12 cellular contexts compared by ENCODE assay signal in the genomic region with DNA sequence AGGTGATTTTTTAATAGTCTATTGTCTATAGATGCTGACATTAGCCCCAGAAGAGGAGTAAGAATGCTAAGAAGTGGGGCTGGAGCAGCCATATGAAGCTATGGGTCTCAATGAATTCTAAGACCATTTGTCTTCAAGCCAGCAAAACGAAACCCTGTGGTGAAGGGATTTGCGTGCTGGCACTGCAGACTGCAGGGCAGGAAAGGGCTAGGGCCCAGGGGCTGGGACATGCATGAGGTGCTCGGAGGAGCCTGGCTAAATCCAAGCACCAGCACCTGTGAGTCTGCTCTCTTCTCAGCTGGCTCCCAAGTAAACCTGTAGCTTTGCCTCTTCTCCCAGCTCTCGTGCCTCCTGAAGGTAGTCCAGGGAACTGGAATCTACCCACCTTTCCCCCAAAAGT. TPM values are rescaled to one million over a fixed set of nuclear protein-coding genes. Genes with fewer than 3 reads are reported as not detected.
DNase-seq lines count a peak whose midpoint lies in the region; ATAC-seq and TF ChIP-seq lines count a peak whose summit lies in the region.
"Had no signal": no experiment of that assay in that cellular context is flagged by ENCODE, and none has a peak within 500 bp of the region (broad histone marks: within the 10 kb centered on the region; RNA-seq: fewer than 3 reads in every experiment).

No MANE protein-coding gene starts in this region.

- CTCF ChIA-PET in CD4-positive, alpha-beta T cell (lab: Charles Lee): interaction anchor here (1.0 to 1.4 kb wide), 2 partner anchors 53 to 67 kb away, joined by 3 to 5 read pairs; no protein-coding TSS in a partner anchor
- CTCF ChIA-PET in HCT116 (lab: Charles Lee): no interaction called here

- TF ChIP-seq POLR2A in HCT116 (IDR thresholded peaks at IDR 0.05; ENCODE audit: borderline replicate concordance, extremely low read depth, insufficient read depth, insufficient read length): no peak

- no peaks in the 10 kb centered on the region for H3K9me2 ChIP-seq in HCT116 (ENCODE audit: insufficient read depth)

- intact Hi-C loops in CD4-positive, alpha-beta T cell (cut with DNase I, micrococcal nuclease): loop anchor here in 1 of 2 experiments (2.0 to 10.0 kb wide), 3 partner anchors 68 to 1015 kb away; a partner anchor contains a TSS
- intact Hi-C loops in HCT116 (cut with micrococcal nuclease) (no loop called here), ascending aorta (cut with DNase I) (loop anchor here (5.0 kb wide), 1 partner anchor 40 kb away; a partner anchor contains a TSS), natural killer cell (cut with micrococcal nuclease) (loop anchor here (5.0 kb wide), 1 partner anchor 40 kb away; a partner anchor contains a TSS)

- H3K9me3 Mint-ChIP-seq in CD4-positive, alpha-beta T cell: no peaks in the 10 kb centered on the region
- no peaks in the 10 kb centered on the region for H3K9me3 Mint-ChIP-seq in natural killer cell
- H3K9me3 Mint-ChIP-seq: CD8-positive, alpha-beta T cell had no signal

- H3K4me1 Mint-ChIP-seq in CD4-positive, alpha-beta T cell (ENCODE audit: low read depth): peaks cover 35% of the 10 kb centered on the region
- peaks cover 21 to 22% of the 10 kb centered on the region in 2 donors for H3K4me1 Mint-ChIP-seq in natural killer cell

- H3K27ac ChIP-seq in CD4-positive, alpha-beta T cell (ENCODE audit: low read depth, low read length): peak overlapping the region; percentile 25
- H3K27ac ChIP-seq in HCT116 (ENCODE audit: low read depth, low read length): no peak overlapping the region
- H3K27ac ChIP-seq in ascending aorta: peak overlapping the region; percentile 72 to 78
- H3K27ac ChIP-seq: brain microvascular endothelial cell had no signal

- no peaks in the 10 kb centered on the region for H3K27me3 Mint-ChIP-seq in CD4-positive, alpha-beta T cell
- no peaks in the 10 kb centered on the region for H3K27me3 Mint-ChIP-seq in natural killer cell (ENCODE audit: low read depth in 2 of 2)

- DNase-seq in CD4-positive, alpha-beta T cell: no peak
- DNase-seq in HCT116 (ENCODE audit: low read depth, low spot score): no peak
- no peak for DNase-seq in ascending aorta (ENCODE audit: low spot score in 2 of 2)
- DNase-seq in natural killer cell: no peak
- DNase-seq in SW 1271 (lab: John Stamatoyannopoulos, UW): no peak
- DNase-seq in cortex of kidney (lab: John Stamatoyannopoulos, UW): no peak
- DNase-seq: brain microvascular endothelial cell; CD8-positive, alpha-beta T cell; hypothalamus; OCI-M1 had no signal

- no TSS peak for BruUV-seq in HCT116 (replicated peaks; lab: Mats Ljungman, UMichigan)

- no peak overlapping the region for H3K9ac ChIP-seq in HCT116 (ENCODE audit: low read length)

- H3K4me1 ChIP-seq in HCT116 (ENCODE audit: control insufficient read depth in 1 of 2, insufficient read depth in 2 of 2, low read length in 2 of 2): peaks cover 4 to 26% of the 10 kb centered on the region in 2 experiments; a peak in 3 of 4 replicates
- peaks cover 8 to 28% of the 10 kb centered on the region in 2 donors for H3K4me1 ChIP-seq in ascending aorta

- no peak for TF ChIP-seq CTCF in CD4-positive, alpha-beta T cell (IDR thresholded peaks at IDR 0.05)
- TF ChIP-seq CTCF in HCT116 (IDR thresholded peaks at IDR 0.05 in 2 of 3, conservative IDR thresholded peaks at IDR 0.05 in 1 of 3; ENCODE audit: borderline replicate concordance in 1 of 3, insufficient read depth in 1 of 3, low read depth in 2 of 3, low read length in 2 of 3) (no peak), ascending aorta (IDR thresholded peaks at IDR 0.05) (no peak), natural killer cell (IDR thresholded peaks at IDR 0.05) (no peak)

- no peaks in the 10 kb centered on the region for H3K27me3 ChIP-seq in CD4-positive, alpha-beta T cell (ENCODE audit: control insufficient read depth, insufficient read depth, low read length)
- H3K27me3 ChIP-seq in HCT116 (ENCODE audit: insufficient read depth, low read length) (no peaks in the 10 kb centered on the region), ascending aorta (no peaks in the 10 kb centered on the region)
- H3K27me3 ChIP-seq: brain microvascular endothelial cell had no signal

- TF ChIP-seq RAD21 in HCT116 (IDR thresholded peaks at IDR 0.05; ENCODE audit: low read depth): no peak

- H3K27ac Mint-ChIP-seq in CD4-positive, alpha-beta T cell: peak overlapping the region; percentile 80
- H3K27ac Mint-ChIP-seq in natural killer cell: peak overlapping the region; percentile 73 to 82

- RAD21 ChIA-PET in HCT116 (lab: Charles Lee; ENCODE audit: low non-redundant PET in 1 of 2, low total read pairs in 2 of 2, uncharacterized antibody in 2 of 2, unreplicated experiment in 2 of 2): no interaction called here

- H3K36me3 Mint-ChIP-seq in CD4-positive, alpha-beta T cell (ENCODE audit: low read depth): peaks cover 80% of the 10 kb centered on the region
- no peaks in the 10 kb centered on the region for H3K36me3 Mint-ChIP-seq in natural killer cell

- no peak overlapping the region for H3K4me3 ChIP-seq in HCT116 (replicated peaks in 1 of 2; ENCODE audit: low read depth in 1 of 2, low read length in 2 of 2)
- H3K4me3 ChIP-seq in ascending aorta: no peak overlapping the region

- H3K4me3 Mint-ChIP-seq in CD4-positive, alpha-beta T cell: peak overlapping the region; percentile 84
- H3K4me3 Mint-ChIP-seq in natural killer cell: peak overlapping the region; percentile 71
- H3K4me3 Mint-ChIP-seq: CD8-positive, alpha-beta T cell had no signal

- H3K36me3 ChIP-seq in HCT116 (ENCODE audit: control insufficient read depth in 1 of 2, insufficient read depth in 2 of 2, low read length in 2 of 2) (peaks cover 10 to 18% of the 10 kb centered on the region in 2 experiments; a peak in 3 of 4 replicates), ascending aorta (peaks cover 47 to 55% of the 10 kb centered on the region in 2 donors)

- 0 out of 2 replicates have a peak, but pooled peaks cover 5% of the 10 kb centered on the region for H3K79me2 ChIP-seq in HCT116 (ENCODE audit: insufficient read depth, low read length)

- POLR2A ChIA-PET in CD4-positive, alpha-beta T cell (lab: Charles Lee): interaction anchor here (0.8 to 8.2 kb wide), 5 partner anchors 9 to 69 kb away, joined by 3 to 88 read pairs (median 4); a partner anchor contains a TSS
- POLR2A ChIA-PET in HCT116 (lab: Charles Lee): no interaction called here

- no peak for ATAC-seq in CD4-positive, alpha-beta T cell (ENCODE audit: poor library complexity)
- ATAC-seq in HCT116 (no peak), natural killer cell (no peak), HG03432 (IDR thresholded peaks at IDR 0.05; ENCODE audit: unreplicated experiment) (no peak), GM18520 (IDR thresholded peaks at IDR 0.05; ENCODE audit: unreplicated experiment) (no peak)

- H2AFZ ChIP-seq in HCT116 (ENCODE audit: low read depth, low read length, poor library complexity, severe bottlenecking): no peak overlapping the region

- H3K9me3 ChIP-seq in CD4-positive, alpha-beta T cell (ENCODE audit: control insufficient read depth, low read length): no peaks in the 10 kb centered on the region
- H3K9me3 ChIP-seq in HCT116 (ENCODE audit: control insufficient read depth in 1 of 2, insufficient read depth in 1 of 2, low read depth in 1 of 2, low read length in 2 of 2) (no peaks in the 10 kb centered on the region), ascending aorta (no peaks in the 10 kb centered on the region)

- peak overlapping the region; percentile 53; the same call in 1 of the 2 replicates for H3K4me2 ChIP-seq in HCT116 (ENCODE audit: low read length)

- H4K20me1 ChIP-seq in HCT116 (ENCODE audit: insufficient read depth): no peaks in the 10 kb centered on the region

TF ChIP-seq in HCT116, 20 proteins besides CTCF, POLR2A, EP300 and RAD21:
- TF ChIP-seq CBX3 (IDR thresholded peaks at IDR 0.05; ENCODE audit: low read depth) (no peak), ELF1 (IDR thresholded peaks at IDR 0.05; ENCODE audit: borderline replicate concordance, low read depth) (no peak), TCF7L2 (IDR thresholded peaks at IDR 0.05; ENCODE audit: borderline replicate concordance, extremely low read depth, insufficient read depth, insufficient read length) (no peak)
- TF ChIP-seq, protein P1, sequence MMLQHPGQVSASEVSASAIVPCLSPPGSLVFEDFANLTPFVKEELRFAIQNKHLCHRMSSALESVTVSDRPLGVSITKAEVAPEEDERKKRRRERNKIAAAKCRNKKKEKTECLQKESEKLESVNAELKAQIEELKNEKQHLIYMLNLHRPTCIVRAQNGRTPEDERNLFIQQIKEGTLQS (IDR thresholded peaks at IDR 0.05): no peak

RNA-seq across cellular contexts. Expression of a gene that starts 1.3 kb away (rescaled TPM):
- 100 to 1,000 TPM; 121 to 135 TPM for total RNA-seq in CD4-positive, alpha-beta T cell
- total RNA-seq in HCT116 (2021; ENCODE audit: unreplicated experiment) (21.8 TPM), ascending aorta (130 TPM), natural killer cell (10 to 100 TPM; 64.7 to 73.8 (median 65.4) TPM)
- 12.6 and 13.6 TPM in 2 replicates for polyA plus RNA-seq in HCT116 (2012)

RNA-seq across cellular contexts. Expression of a gene that starts 27.3 kb away (rescaled TPM):
- 10 to 100 TPM; 66.4 to 70.7 TPM for total RNA-seq in CD4-positive, alpha-beta T cell
- total RNA-seq in HCT116 (2021; ENCODE audit: unreplicated experiment) (49.9 TPM), ascending aorta (106 TPM), natural killer cell (100 to 1,000 TPM; 157 to 161 (median 159) TPM)
- polyA plus RNA-seq in HCT116 (2012): 48.5 and 63.4 TPM in 2 replicates

RNA-seq across cellular contexts. Expression of a gene that starts 30.8 kb away (rescaled TPM):
- total RNA-seq in CD4-positive, alpha-beta T cell: 1 to 10 TPM; 6.3 to 6.8 TPM
- total RNA-seq in HCT116 (2021; ENCODE audit: unreplicated experiment): 36.6 TPM
- polyA plus RNA-seq in HCT116 (2012): 37.4 and 50.5 TPM in 2 replicates
- total RNA-seq in ascending aorta: 24.5 TPM
- 1 to 10 TPM; 5.2 to 7.0 (median 5.9) TPM for total RNA-seq in natural killer cell
